ENCODE assay signal across 23 cellular contexts in the genomic region with DNA sequence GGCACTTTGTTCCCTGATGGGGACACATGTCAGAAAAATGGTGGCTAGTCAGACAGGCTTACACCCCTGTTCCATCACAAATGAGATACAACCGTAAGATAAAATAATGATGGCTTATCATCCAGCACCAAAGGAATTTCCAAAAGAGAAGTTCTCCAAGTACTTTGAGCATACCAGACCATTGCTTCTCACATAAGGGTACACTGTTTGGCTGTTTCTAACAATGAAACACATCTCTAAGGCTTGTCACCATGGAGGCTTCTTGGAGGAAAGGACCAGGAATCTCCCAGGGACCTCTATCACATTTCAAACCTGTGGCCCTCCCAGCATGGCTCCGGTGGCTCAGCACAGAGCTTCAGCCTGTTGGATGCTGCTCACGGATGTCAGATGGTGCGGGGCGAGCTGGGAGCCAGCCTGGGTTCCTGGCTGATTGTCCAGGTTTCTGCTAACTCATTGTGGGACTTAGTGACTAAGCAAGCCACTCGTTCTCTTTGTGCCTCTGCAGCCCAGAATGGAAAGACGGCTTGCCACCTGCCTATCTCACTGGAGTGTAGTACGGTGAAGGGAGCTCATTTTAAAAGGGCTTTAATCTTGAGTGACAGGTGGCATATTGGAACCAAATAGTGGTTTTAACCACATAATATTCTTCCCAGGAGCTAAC. TPM values are rescaled to one million over a fixed set of nuclear protein-coding genes. Genes with fewer than 3 reads are reported as not detected.
A peak's percentile ranks its signal among the peaks of the same experiment; 100 is the strongest.
DNase-seq lines count a peak whose midpoint lies in the region; ATAC-seq and TF ChIP-seq lines count a peak whose summit lies in the region.
"Had no signal": no experiment of that assay in that cellular context is flagged by ENCODE, and none has a peak within 500 bp of the region (broad histone marks: within the 10 kb centered on the region; RNA-seq: fewer than 3 reads in every experiment).

No MANE protein-coding gene starts in this region.

- H3K9me3 Mint-ChIP-seq in natural killer cell treated with Interleukin-12 subunit alpha and Interleukin-12 subunit beta and Interleukin-15 and Interleukin-18, amount 100 ng/mL, for 72 hours: no peaks in the 10 kb centered on the region
- H3K9me3 Mint-ChIP-seq in natural killer cell: no peaks in the 10 kb centered on the region
- H3K9me3 Mint-ChIP-seq: activated CD4-positive, alpha-beta memory T cell treated with anti-CD3 and anti-CD28 coated beads for 36 hours; effector memory CD8-positive, alpha-beta T cell; IgD-negative memory B cell had no signal

- in situ Hi-C loops in GM13977 (cut with MboI; ENCODE audit: low pct_unique_long_range_greater_than_20kb, low sequenced_read_pairs, unreplicated experiment): no loop called here

- ATAC-seq in natural killer cell treated with Interleukin-12 subunit alpha and Interleukin-12 subunit beta and Interleukin-15 and Interleukin-18, amount 100 ng/mL, for 72 hours: no peak
- ATAC-seq in natural killer cell: no peak
- ATAC-seq: activated CD4-positive, CD25-positive, alpha-beta regulatory T cell treated with anti-CD3 and anti-CD28 coated beads, Interleukin-2, amount 50 U/mL, for 24 hours; effector memory CD8-positive, alpha-beta T cell; heart right ventricle; right cardiac atrium had no signal

- peaks cover 8% of the 10 kb centered on the region in 2 donors for H3K27me3 Mint-ChIP-seq in natural killer cell treated with Interleukin-12 subunit alpha and Interleukin-12 subunit beta and Interleukin-15 and Interleukin-18, amount 100 ng/mL, for 72 hours
- H3K27me3 Mint-ChIP-seq in natural killer cell (ENCODE audit: low read depth in 2 of 2): no peaks in the 10 kb centered on the region
- H3K27me3 Mint-ChIP-seq: activated CD4-positive, alpha-beta memory T cell treated with anti-CD3 and anti-CD28 coated beads for 36 hours; activated naive CD8-positive, alpha-beta T cell; IgD-negative memory B cell had no signal

- no peaks in the 10 kb centered on the region for H3K4me1 Mint-ChIP-seq in natural killer cell treated with Interleukin-12 subunit alpha and Interleukin-12 subunit beta and Interleukin-15 and Interleukin-18, amount 100 ng/mL, for 72 hours (ENCODE audit: low read depth in 2 of 2)
- H3K4me1 Mint-ChIP-seq in natural killer cell: no peaks in the 10 kb centered on the region
- H3K4me1 Mint-ChIP-seq: CD14-positive monocyte had no signal

- no peak overlapping the region for H3K27ac Mint-ChIP-seq in natural killer cell treated with Interleukin-12 subunit alpha and Interleukin-12 subunit beta and Interleukin-15 and Interleukin-18, amount 100 ng/mL, for 72 hours
- no peak overlapping the region for H3K27ac Mint-ChIP-seq in natural killer cell
- H3K27ac Mint-ChIP-seq: activated CD4-positive, alpha-beta memory T cell treated with anti-CD3 and anti-CD28 coated beads for 36 hours; activated naive CD8-positive, alpha-beta T cell; CD14-positive monocyte; effector memory CD8-positive, alpha-beta T cell had no signal

- H3K36me3 Mint-ChIP-seq in natural killer cell treated with Interleukin-12 subunit alpha and Interleukin-12 subunit beta and Interleukin-15 and Interleukin-18, amount 100 ng/mL, for 72 hours: no peaks in the 10 kb centered on the region
- H3K36me3 Mint-ChIP-seq in natural killer cell: no peaks in the 10 kb centered on the region
- H3K36me3 Mint-ChIP-seq: activated CD4-positive, alpha-beta memory T cell treated with anti-CD3 and anti-CD28 coated beads for 36 hours; activated naive CD8-positive, alpha-beta T cell; CD14-positive monocyte; IgD-negative memory B cell had no signal

- H3K4me3 Mint-ChIP-seq in natural killer cell treated with Interleukin-12 subunit alpha and Interleukin-12 subunit beta and Interleukin-15 and Interleukin-18, amount 100 ng/mL, for 72 hours: no peak overlapping the region
- no peak overlapping the region for H3K4me3 Mint-ChIP-seq in natural killer cell
- H3K4me3 Mint-ChIP-seq: activated CD4-positive, alpha-beta memory T cell treated with anti-CD3 and anti-CD28 coated beads for 36 hours; activated naive CD8-positive, alpha-beta T cell; CD14-positive monocyte; effector memory CD8-positive, alpha-beta T cell; IgD-negative memory B cell had no signal

- TF ChIP-seq CTCF in natural killer cell (IDR thresholded peaks at IDR 0.05) (no peak), GM13977 (IDR thresholded peaks at IDR 0.05; ENCODE audit: extremely low read depth, insufficient read depth, missing control alignments) (no peak)

- intact Hi-C loops in natural killer cell (cut with micrococcal nuclease): no loop called here

- DNase-seq in natural killer cell treated with Interleukin-12 subunit alpha and Interleukin-12 subunit beta and Interleukin-15 and Interleukin-18, amount 100 ng/mL, for 72 hours (ENCODE audit: low spot score): peak; percentile 26
- DNase-seq in natural killer cell (no peak), NCI-H2171 treated with DMSO at 0.1 percent for 48 hours (lab: John Stamatoyannopoulos, UW) (peak; percentile 36), cerebellum (ENCODE audit: low spot score) (peak; percentile 75), GM13977 (ENCODE audit: low spot score) (no peak), kidney glomerular epithelial cell (lab: John Stamatoyannopoulos, UW) (no peak)
- no peak for DNase-seq in activated CD4-positive, CD25-positive, alpha-beta regulatory T cell (lab: John Stamatoyannopoulos, UW)
- DNase-seq: activated CD4-positive, alpha-beta memory T cell treated with anti-CD3 and anti-CD28 coated beads for 36 hours; activated CD8-positive, alpha-beta memory T cell treated with anti-CD3 and anti-CD28 coated beads, Interleukin-2, amount 50 U/mL, for 48 hours; cortex of kidney; effector memory CD8-positive, alpha-beta T cell; heart right ventricle; NCI-H1105 treated with DMSO at 0.1 percent for 48 hours; NCI-H1930; right cardiac atrium; SIG-M5; stimulated activated CD4-positive, alpha-beta T cell treated with anti-CD3 and anti-CD28 coated beads, Interleukin-4, amount 100 ng/mL, for 1 hour; SW 1271; T1000 had no signal

RNA-seq across cellular contexts. Expression of gene FHDC1, which starts 54.5 kb away (rescaled TPM):
- under 1 TPM; 0.33 to 0.42 TPM for total RNA-seq in natural killer cell treated with Interleukin-12 subunit alpha and Interleukin-12 subunit beta and Interleukin-15 and Interleukin-18, amount 100 ng/mL, for 72 hours
- total RNA-seq in natural killer cell (under 1 TPM; 0.10 to 0.23 (median 0.16) TPM), cerebellum (4.0 TPM)

Comparison
In these comparisons a context has a peak if more than half of its experiments do, and no peak if none do; other contexts are left out.
1. DNase-seq: peak in natural killer cell treated with Interleukin-12 subunit alpha and Interleukin-12 subunit beta and Interleukin-15 and Interleukin-18, amount 100 ng/mL, for 72 hours (single experiment), NCI-H2171 treated with DMSO at 0.1 percent for 48 hours (single experiment) and cerebellum (single experiment); none in natural killer cell (single experiment), GM13977 (single experiment), activated CD4-positive, CD25-positive, alpha-beta regulatory T cell (0 of 4) and kidney glomerular epithelial cell (single experiment).